ENCODE assay signal across 22 cellular contexts in the genomic region with DNA sequence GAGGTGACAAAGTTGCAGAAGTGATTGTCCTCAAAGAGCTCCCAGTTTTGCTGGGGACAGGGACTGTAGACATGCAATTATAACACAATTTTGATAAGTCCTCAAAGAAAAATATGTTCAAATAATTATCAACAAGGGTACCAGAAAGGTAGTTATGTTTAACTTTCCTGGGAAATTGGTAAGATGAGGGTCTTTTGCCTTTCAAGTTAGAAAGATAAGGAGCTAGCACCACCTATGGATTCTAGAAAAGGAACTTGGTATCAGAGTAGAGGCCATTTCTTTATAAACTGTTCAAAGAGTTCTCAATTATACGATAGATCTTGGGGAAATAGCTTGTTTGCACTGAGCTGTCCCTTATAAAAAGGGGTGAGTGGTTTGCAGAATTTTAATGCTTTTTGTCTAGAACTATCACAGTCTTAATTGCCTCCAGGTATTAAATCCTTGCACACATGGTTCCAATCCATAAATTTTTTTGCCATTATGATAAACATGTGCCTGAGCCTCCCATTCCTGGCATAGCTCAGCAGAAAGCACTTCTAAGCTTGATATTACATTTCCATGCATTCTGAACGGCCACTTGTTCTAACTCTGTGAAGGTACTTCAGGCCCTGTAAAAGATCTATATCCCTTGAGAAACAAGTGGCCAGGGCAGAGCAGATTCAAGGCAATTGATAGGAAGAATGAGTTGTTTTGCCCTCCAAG.
"Had no signal": no experiment of that assay in that cellular context is flagged by ENCODE, and none has a peak within 500 bp of the region (broad histone marks: within the 10 kb centered on the region; RNA-seq: fewer than 3 reads in every experiment).

No MANE protein-coding gene starts in this region.

- ATAC-seq: activated CD8-positive, alpha-beta T cell treated with anti-CD3 and anti-CD28 coated beads, Interleukin-2, amount 10 ng/mL, durations not matched to agents 7 days and 5 days; activated naive CD8-positive, alpha-beta T cell treated with anti-CD3 and anti-CD28 coated beads, Interleukin-2, amount 50 U/mL, for 24 hours; naive thymus-derived CD4-positive, alpha-beta T cell; psoas muscle; upper lobe of right lung; WTC11 had no signal

- H3K36me3 ChIP-seq: cardiac muscle cell, colonic mucosa, sigmoid colon, suprapubic skin, upper lobe of right lung had no signal

- H3K4me1 Mint-ChIP-seq: activated naive CD8-positive, alpha-beta T cell treated with anti-CD3 and anti-CD28 coated beads, Interleukin-2, amount 50 U/mL, for 24 hours; naive thymus-derived CD4-positive, alpha-beta T cell; WTC11 had no signal

- H3K4me3 Mint-ChIP-seq: activated CD8-positive, alpha-beta T cell treated with anti-CD3 and anti-CD28 coated beads, Interleukin-2, amount 10 ng/mL, durations not matched to agents 7 days and 5 days; activated naive CD8-positive, alpha-beta T cell treated with anti-CD3 and anti-CD28 coated beads, Interleukin-2, amount 50 U/mL, for 24 hours; activated T-helper 1 cell treated with anti-CD3 and anti-CD28 coated beads, Interleukin-12 subunit alpha, Interleukin-12 subunit beta, Interleukin-2, Interleukin-4 antibody, amounts not matched to agents 30 ng/mL and 10 ng/mL and 1 ng/mL, durations not matched to agents 14 hours and 24 hours and 36 hours; naive thymus-derived CD4-positive, alpha-beta T cell; T-helper 1 cell treated with Interleukin-12 subunit alpha and Interleukin-12 subunit beta and Interleukin-4 antibody, amounts not matched to agents 30 μg/mL and 1 μg/mL, for 36 hours; WTC11 had no signal

- H3K27ac Mint-ChIP-seq: activated CD8-positive, alpha-beta T cell treated with anti-CD3 and anti-CD28 coated beads, Interleukin-2, amount 10 ng/mL, durations not matched to agents 7 days and 5 days; activated naive CD8-positive, alpha-beta T cell treated with anti-CD3 and anti-CD28 coated beads, Interleukin-2, amount 50 U/mL, for 24 hours; activated T-helper 1 cell treated with anti-CD3 and anti-CD28 coated beads, Interleukin-12 subunit alpha, Interleukin-12 subunit beta, Interleukin-2, Interleukin-4 antibody, amounts not matched to agents 30 ng/mL and 10 ng/mL and 1 ng/mL, durations not matched to agents 14 hours and 24 hours and 36 hours; naive thymus-derived CD4-positive, alpha-beta T cell; T-helper 1 cell treated with Interleukin-12 subunit alpha and Interleukin-12 subunit beta and Interleukin-4 antibody, amounts not matched to agents 30 μg/mL and 1 μg/mL, for 36 hours; WTC11 had no signal

- H3K27ac ChIP-seq: cardiac muscle cell, colonic mucosa, psoas muscle, suprapubic skin, upper lobe of right lung had no signal

- H3K4me1 ChIP-seq: colonic mucosa, psoas muscle, upper lobe of right lung had no signal

- H3K4me3 ChIP-seq: cardiac muscle cell, colonic mucosa, lung, psoas muscle, sigmoid colon, suprapubic skin, upper lobe of right lung had no signal

- H3K9me3 ChIP-seq: colonic mucosa, psoas muscle, sigmoid colon, suprapubic skin, upper lobe of right lung had no signal

- H3K9me3 Mint-ChIP-seq: activated naive CD8-positive, alpha-beta T cell treated with anti-CD3 and anti-CD28 coated beads, Interleukin-2, amount 50 U/mL, for 24 hours; activated T-helper 1 cell treated with anti-CD3 and anti-CD28 coated beads, Interleukin-12 subunit alpha, Interleukin-12 subunit beta, Interleukin-2, Interleukin-4 antibody, amounts not matched to agents 30 ng/mL and 10 ng/mL and 1 ng/mL, durations not matched to agents 14 hours and 24 hours and 36 hours; T-helper 1 cell treated with Interleukin-12 subunit alpha and Interleukin-12 subunit beta and Interleukin-4 antibody, amounts not matched to agents 30 μg/mL and 1 μg/mL, for 36 hours had no signal

- FAIRE-seq: astrocyte, endothelial cell of umbilical vein had no signal

- DNase-seq: activated CD4-positive, alpha-beta T cell treated with anti-CD3 and anti-CD28 coated beads for 48 hours; activated CD8-positive, alpha-beta memory T cell treated with anti-CD3 and anti-CD28 coated beads, Interleukin-2, amount 50 U/mL, for 48 hours; activated CD8-positive, alpha-beta T cell treated with anti-CD3 and anti-CD28 coated beads, Interleukin-2, amount 10 ng/mL, durations not matched to agents 7 days and 5 days; activated naive CD4-positive, alpha-beta T cell; activated naive CD8-positive, alpha-beta T cell treated with anti-CD3 and anti-CD28 coated beads, Interleukin-2, amount 50 U/mL, for 24 hours; colonic mucosa; effector CD4-positive, alpha-beta T cell; hypothalamus; naive thymus-derived CD4-positive, alpha-beta T cell; psoas muscle; sigmoid colon; stimulated activated CD4-positive, alpha-beta T cell treated with anti-CD3 and anti-CD28 coated beads, Interleukin-2, amount 100 ng/mL, for 24 hours; stimulated activated naive CD4-positive, alpha-beta T cell; upper lobe of right lung had no signal

- H3K36me3 Mint-ChIP-seq: naive thymus-derived CD4-positive, alpha-beta T cell had no signal
